Comparison of ENCODE assay signal across 29 cellular contexts in the genomic region with DNA sequence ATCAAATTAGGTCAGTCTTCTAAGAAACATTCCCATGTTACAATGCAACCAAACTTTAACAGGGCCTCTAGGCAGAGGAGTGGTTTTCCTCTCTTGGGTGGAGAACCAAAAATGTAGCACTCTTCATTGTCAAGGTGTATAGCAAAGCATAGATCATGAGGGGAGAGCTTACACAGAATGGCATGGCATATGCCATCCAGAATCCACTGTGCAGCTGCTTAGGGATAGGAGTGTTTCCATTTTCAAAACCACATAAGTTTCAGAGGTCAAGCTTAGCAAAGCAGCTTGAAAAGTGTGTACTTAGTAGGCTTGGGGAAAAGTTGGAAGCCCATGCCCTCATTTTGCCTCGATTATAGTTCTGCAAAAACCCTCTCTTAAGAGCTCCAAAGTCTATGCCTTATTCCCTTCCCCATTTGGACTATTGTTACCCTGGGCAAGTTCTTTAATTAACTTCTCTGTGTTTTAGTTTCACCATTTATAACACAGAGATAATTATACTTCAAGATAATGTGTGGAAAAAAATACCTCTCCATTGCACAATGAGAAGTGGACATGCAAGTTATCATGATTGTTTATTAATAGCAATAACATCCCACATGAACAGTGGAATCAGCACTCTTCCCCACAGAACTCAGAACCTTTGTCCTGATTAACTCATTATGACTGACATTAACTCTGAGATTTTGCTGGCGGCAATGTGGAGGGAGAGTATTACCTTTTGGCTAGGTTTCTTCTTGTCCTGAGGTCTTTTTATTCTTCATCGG.
"Had no signal": no experiment of that assay in that cellular context is flagged by ENCODE, and none has a peak within 500 bp of the region (broad histone marks: within the 10 kb centered on the region; RNA-seq: fewer than 3 reads in every experiment).

No MANE protein-coding gene starts in this region.

- DNase-seq: activated CD4-positive, alpha-beta memory T cell treated with anti-CD3 and anti-CD28 coated beads, Interleukin-2, amount 10 ng/mL, durations not matched to agents 7 days and 5 days; activated CD4-positive, alpha-beta T cell treated with anti-CD3 and anti-CD28 coated beads for 1 hour; activated CD4-positive, alpha-beta T cell treated with anti-CD3 and anti-CD28 coated beads for 48 hours; activated CD4-positive, CD25-positive, alpha-beta regulatory T cell; activated CD8-positive, alpha-beta memory T cell treated with anti-CD3 and anti-CD28 coated beads for 24 hours; activated CD8-positive, alpha-beta memory T cell treated with anti-CD3 and anti-CD28 coated beads, Interleukin-2, amount 10 ng/mL, durations not matched to agents 7 days and 5 days; activated CD8-positive, alpha-beta memory T cell treated with anti-CD3 and anti-CD28 coated beads, Interleukin-2, amount 50 U/mL, for 48 hours; activated effector memory CD4-positive, alpha-beta T cell treated with Interleukin-2 at 50 U/mL for 16 hours; activated naive CD4-positive, alpha-beta T cell treated with anti-CD3 and anti-CD28 coated beads, Interleukin-2, amount 10 ng/mL, durations not matched to agents 7 days and 5 days; activated naive CD8-positive, alpha-beta T cell treated with anti-CD3 and anti-CD28 coated beads, Interleukin-2, amount 50 U/mL, for 24 hours; activated T-cell treated with anti-CD3 and anti-CD28 coated beads, Interleukin-2, amount 50 U/mL, for 48 hours; anterior cingulate cortex; central memory CD4-positive, alpha-beta T cell; Kasumi-1; KG1; MG63; MV-4-11; NCI-H1092; NCI-H1436 treated with DMSO at 0.1 percent for 48 hours; NCI-H1694 treated with DMSO at 0.1 percent for 48 hours; NCI-H2029; NCI-H345; NCI-H524 treated with DMSO at 0.1 percent for 48 hours; NCI-H748 treated with DMSO at 0.1 percent for 48 hours; SHP77 treated with DMSO at 0.1 percent for 48 hours; SW 1271; T-helper 1 cell; T1000; WERI-Rb-1 had no signal

- H3K9me3 ChIP-seq: MG63 had no signal

- H3K27me3 ChIP-seq: MG63 had no signal

- H3K4me3 ChIP-seq: MG63 had no signal

- H3K27ac ChIP-seq: WERI-Rb-1 had no signal

- H3K36me3 ChIP-seq: MG63, WERI-Rb-1 had no signal

- ATAC-seq: activated CD8-positive, alpha-beta memory T cell treated with anti-CD3 and anti-CD28 coated beads, Interleukin-2, amount 10 ng/mL, durations not matched to agents 7 days and 5 days; activated naive CD8-positive, alpha-beta T cell treated with anti-CD3 and anti-CD28 coated beads, Interleukin-2, amount 50 U/mL, for 24 hours had no signal
